8 cellular contexts compared by ENCODE assay signal in the genomic region with DNA sequence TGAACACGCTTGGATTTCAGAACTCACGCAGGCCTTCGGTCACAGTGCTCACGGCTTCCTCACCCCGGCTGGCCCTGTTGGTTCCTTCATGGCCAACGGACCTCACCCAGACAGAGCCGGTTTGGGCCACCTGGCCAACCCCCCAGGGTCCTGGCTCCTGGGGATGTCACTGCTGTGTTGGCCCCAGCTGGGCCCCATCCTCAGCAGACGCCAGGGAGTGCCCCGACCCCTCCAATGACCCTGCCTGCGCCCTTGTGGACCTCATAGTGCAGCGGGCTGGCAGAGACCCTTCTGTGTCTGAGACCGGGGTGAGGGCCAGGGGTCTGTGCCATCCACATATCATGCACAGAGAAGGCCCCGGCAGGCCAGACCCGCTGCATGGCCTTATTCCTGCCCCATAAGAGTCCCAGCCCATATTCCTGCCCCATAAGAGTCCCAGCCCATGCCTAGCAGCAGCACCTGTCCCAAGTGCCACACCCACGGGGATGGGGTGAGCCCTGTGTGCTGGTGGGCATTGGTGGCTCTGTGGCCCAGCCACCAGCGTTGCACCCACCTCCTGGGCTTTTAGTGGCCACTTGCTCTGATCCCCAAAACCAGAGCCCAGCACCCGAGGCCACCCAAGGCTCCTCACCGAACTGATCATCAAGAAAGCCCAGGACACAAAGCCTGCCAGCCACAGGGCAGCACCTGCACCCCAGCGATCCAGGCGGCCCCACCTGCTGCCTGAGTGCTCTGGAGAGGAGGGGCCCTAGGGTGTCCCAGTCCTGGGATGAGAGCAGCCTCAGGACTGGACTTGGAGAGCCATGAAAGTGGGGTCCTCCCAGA. TPM values are rescaled to one million over a fixed set of nuclear protein-coding genes. Genes with fewer than 3 reads are reported as not detected.
DNase-seq lines count a peak whose midpoint lies in the region; ATAC-seq and TF ChIP-seq lines count a peak whose summit lies in the region.

No MANE protein-coding gene starts in this region.

- peaks cover 24 to 47% (median 35%) of the 10 kb centered on the region in 10 experiments for H3K4me1 ChIP-seq in BLaER1 treated with 17β-estradiol and CSF1 and Interleukin-3, amounts not matched to agents 10 nM and 100 nM
- H3K4me1 ChIP-seq in body of pancreas = peaks cover 15% of the 10 kb centered on the region

- H3K27ac ChIP-seq in BLaER1 treated with 17β-estradiol and CSF1 and Interleukin-3, amounts not matched to agents 10 nM and 100 nM = peak overlapping the region in 4 of 11 experiments; percentile 73 to 84 (median 80); a peak in 5 of 22 replicates
- H3K27ac ChIP-seq in body of pancreas = no peak overlapping the region

- no peaks in the 10 kb centered on the region for H3K9me3 ChIP-seq in BLaER1 treated with 17β-estradiol and CSF1 and Interleukin-3, amounts not matched to agents 10 nM and 100 nM (replicated peaks in 1 of 11)
- no peaks in the 10 kb centered on the region for H3K9me3 ChIP-seq in body of pancreas

- peak overlapping the region in 4 of 11 experiments; percentile 77 to 88 (median 85); a peak in 4 of 22 replicates for H3K9ac ChIP-seq in BLaER1 treated with 17β-estradiol and CSF1 and Interleukin-3, amounts not matched to agents 10 nM and 100 nM

- no peaks in the 10 kb centered on the region for H3K27me3 Mint-ChIP-seq in natural killer cell (ENCODE audit: low read depth in 2 of 2)

- peaks cover 30 to 34% (median 32%) of the 10 kb centered on the region in 11 experiments for H4K20me1 ChIP-seq in BLaER1 treated with 17β-estradiol and CSF1 and Interleukin-3, amounts not matched to agents 10 nM and 100 nM

- no peaks in the 10 kb centered on the region for H3K27me3 ChIP-seq in BLaER1 treated with 17β-estradiol and CSF1 and Interleukin-3, amounts not matched to agents 10 nM and 100 nM
- H3K27me3 ChIP-seq in body of pancreas = no peaks in the 10 kb centered on the region

- 94 to 95% methylated on average over 7 to 15 of the region's 20 CpGs for WGBS in body of pancreas, 2 donors

- H3K9me3 Mint-ChIP-seq in natural killer cell = no peaks in the 10 kb centered on the region

- H3K4me3 ChIP-seq in BLaER1 treated with 17β-estradiol and CSF1 and Interleukin-3, amounts not matched to agents 10 nM and 100 nM = peak overlapping the region in 1 of 10 experiments; percentile 89; a peak in 3 of 20 replicates
- peak overlapping the region; percentile 61 for H3K4me3 ChIP-seq in Jurkat, Clone E6-1 (ENCODE audit: low read length)
- no peak overlapping the region for H3K4me3 ChIP-seq in body of pancreas

- H3K4me2 ChIP-seq in BLaER1 treated with 17β-estradiol and CSF1 and Interleukin-3, amounts not matched to agents 10 nM and 100 nM = peak overlapping the region; percentile 64 to 100 (median 99)

- intact Hi-C loops in body of pancreas (cut with DNase I) = no loop called here
- intact Hi-C loops in natural killer cell (cut with micrococcal nuclease) = no loop called here

- H3K4me1 Mint-ChIP-seq in natural killer cell = peaks cover 27 to 43% of the 10 kb centered on the region in 2 donors

- peaks cover 10 to 18% (median 13%) of the 10 kb centered on the region in 11 experiments for H3K36me3 ChIP-seq in BLaER1 treated with 17β-estradiol and CSF1 and Interleukin-3, amounts not matched to agents 10 nM and 100 nM
- no peaks in the 10 kb centered on the region for H3K36me3 ChIP-seq in body of pancreas (replicated peaks in 1 of 2; ENCODE audit: insufficient read depth in 1 of 2, low read depth in 2 of 2)

- no peaks in the 10 kb centered on the region for H3K36me3 Mint-ChIP-seq in natural killer cell

- ATAC-seq in body of pancreas (no peak), natural killer cell (no peak), GM21786 (IDR thresholded peaks at IDR 0.05; ENCODE audit: unreplicated experiment) (no peak), GM21529 (IDR thresholded peaks at IDR 0.05; ENCODE audit: unreplicated experiment) (no peak)

- H3K4me3 Mint-ChIP-seq in natural killer cell = peak overlapping the region; percentile 73

- no peak for DNase-seq in Jurkat, Clone E6-1 (ENCODE audit: low read depth, low spot score)
- DNase-seq in body of pancreas = peak; percentile 3 to 15 (median 7)
- DNase-seq in natural killer cell = peak; percentile 10
- DNase-seq in DMS153 (lab: John Stamatoyannopoulos, UW) = no peak
- DNase-seq in SIG-M5 treated with dmso at 0.1 percent for 504 hours (lab: John Stamatoyannopoulos, UW; ENCODE audit: unreplicated experiment) = no peak

- no peak for TF ChIP-seq POLR2A in body of pancreas (IDR thresholded peaks at IDR 0.05)

- peak overlapping the region; percentile 74 to 75 for H3K27ac Mint-ChIP-seq in natural killer cell

- TF ChIP-seq CTCF in body of pancreas (IDR thresholded peaks at IDR 0.05) = no peak
- TF ChIP-seq CTCF in natural killer cell (IDR thresholded peaks at IDR 0.05) = no peak

RNA-seq across cellular contexts. Expression of a gene that starts 1.3 kb away (rescaled TPM):
- polyA plus RNA-seq in Jurkat, Clone E6-1 (2012; ENCODE audit: insufficient read depth, insufficient read length) = 47.8 TPM
- total RNA-seq in body of pancreas (10 to 100 TPM; 17.1 to 21.5 TPM), natural killer cell (100 to 1,000 TPM; 196 to 302 (median 252) TPM)

Comparison
In these comparisons a context has a peak if more than half of its experiments do, and no peak if none do; other contexts are left out.
1. DNase-seq: peak in body of pancreas (4 of 4) and natural killer cell (single experiment); none in Jurkat, Clone E6-1 (single experiment), DMS153 (single experiment) and SIG-M5 treated with dmso at 0.1 percent for 504 hours (single experiment).
2. RNA of a gene that starts 1.3 kb away (total RNA-seq): 196 to 302 TPM in natural killer cell; 17.1 to 21.5 TPM in body of pancreas; every median in the first group is over 4 times any median in the second.